ENCODE assay signal across 14 cellular contexts in genomic region chr20:11234181-11234969, GRCh38.
DNase-seq lines count a peak whose midpoint lies in the region; ATAC-seq, FAIRE-seq and TF ChIP-seq lines count a peak whose summit lies in the region.
"Had no signal": no experiment of that assay in that cellular context is flagged by ENCODE, and none has a peak within 500 bp of the region (broad histone marks: within the 10 kb centered on the region; RNA-seq: fewer than 3 reads in every experiment).

No MANE protein-coding gene starts in this region.

- no CpG with 5 or more reads among the region's 2 CpGs for WGBS in mesendoderm (ENCODE audit: extremely low coverage, insufficient coverage, low lambda C conversion rate)
- WGBS in trophoblast cell (ENCODE audit: extremely low coverage, insufficient coverage, insufficient read length), result no CpG with 5 or more reads among the region's 2 CpGs

- H3K79me2 ChIP-seq in mesendoderm (ENCODE audit: control insufficient read depth, insufficient read depth, low read length) (no peaks in the 10 kb centered on the region), trophoblast cell (ENCODE audit: control insufficient read depth, insufficient read depth, low read length, poor library complexity) (no peaks in the 10 kb centered on the region)

- H3K4me2 ChIP-seq in mesendoderm (ENCODE audit: low read length) (no peak overlapping the region), trophoblast cell (ENCODE audit: low read length) (no peak overlapping the region)
- H3K4me2 ChIP-seq: BLaER1 had no signal

- no peak for FAIRE-seq in RCC 7860 (lab: Jason Lieb, UNC)
- FAIRE-seq: H54 had no signal

- H3K23ac ChIP-seq in mesendoderm (ENCODE audit: low read length) (no peak overlapping the region), trophoblast cell (ENCODE audit: low read length) (no peak overlapping the region)

- H4K8ac ChIP-seq in mesendoderm (ENCODE audit: low read depth, low read length) (no peak overlapping the region), trophoblast cell (ENCODE audit: low read depth, low read length) (no peak overlapping the region)

- H3K18ac ChIP-seq in mesendoderm (ENCODE audit: low read length) (peak overlapping the region; percentile 62), trophoblast cell (ENCODE audit: low read length) (no peak overlapping the region)

- H3K79me1 ChIP-seq in mesendoderm (ENCODE audit: low read length) (no peaks in the 10 kb centered on the region), trophoblast cell (ENCODE audit: low read length) (no peaks in the 10 kb centered on the region)

- no peak overlapping the region for H4K5ac ChIP-seq in mesendoderm (ENCODE audit: low read length)

- peak overlapping the region; percentile 30 for H3K56ac ChIP-seq in mesendoderm (ENCODE audit: low read length)

- H3K4me1 ChIP-seq in RWPE2 (ENCODE audit: insufficient read depth, poor library complexity, severe bottlenecking) (peaks cover 18% of the 10 kb centered on the region), mesendoderm (ENCODE audit: control insufficient read depth, low read depth, low read length) (peaks cover 17% of the 10 kb centered on the region), trophoblast cell (ENCODE audit: control insufficient read depth in 1 of 2, insufficient read depth in 2 of 2, low read length in 2 of 2) (peaks cover 2 to 3% of the 10 kb centered on the region in 2 experiments)
- H3K4me1 ChIP-seq: BLaER1 had no signal

- DNase-seq in EH (ENCODE audit: low read depth) (peak; percentile 17), RWPE2 (ENCODE audit: low spot score) (no peak), mesendoderm (no peak), trophoblast cell (no peak), RCC 7860 (ENCODE audit: low spot score) (no peak), NCI-H1694 treated with DMSO at 0.1 percent for 48 hours (lab: John Stamatoyannopoulos, UW) (no peak), GF-D8 (lab: John Stamatoyannopoulos, UW) (no peak)
- DNase-seq: activated gamma-delta T cell treated with Interleukin-2 at 50 U/mL for 16 hours, KBM-7, T-helper 17 cell had no signal

- peak overlapping the region; percentile 0 for H2BK5ac ChIP-seq in mesendoderm (ENCODE audit: low read length)
- no peak overlapping the region for H2BK5ac ChIP-seq in trophoblast cell (ENCODE audit: low read depth, low read length, poor library complexity)

- H3K14ac ChIP-seq in trophoblast cell (ENCODE audit: low read length), result no peak overlapping the region

- no peak for TF ChIP-seq CTCF in RWPE2 (IDR thresholded peaks at IDR 0.05; ENCODE audit: poor library complexity, severe bottlenecking)

- H2AFZ ChIP-seq in trophoblast cell (ENCODE audit: insufficient read depth, low read length, poor library complexity), result no peak overlapping the region

- H2AK5ac ChIP-seq in mesendoderm (ENCODE audit: low read length) (no peak overlapping the region), trophoblast cell (ENCODE audit: low read length) (no peak overlapping the region)

- H3K27ac ChIP-seq in RWPE2 (ENCODE audit: poor library complexity, severe bottlenecking) (peak overlapping the region; percentile 35), mesendoderm (ENCODE audit: low read depth, low read length) (no peak overlapping the region), trophoblast cell (ENCODE audit: low read depth, low read length) (no peak overlapping the region)
- H3K27ac ChIP-seq: BLaER1, neutrophil had no signal

- ATAC-seq in GM19468 (IDR thresholded peaks at IDR 0.05; ENCODE audit: extremely low read depth, unreplicated experiment) (peak; percentile 41), RWPE2 (ENCODE audit: low read depth) (no peak)
- ATAC-seq: T-helper 17 cell had no signal

- H2BK15ac ChIP-seq in mesendoderm (replicated peaks; ENCODE audit: low read depth), result peak overlapping the region; percentile 25

- no peaks in the 10 kb centered on the region for H3K27me3 ChIP-seq in RWPE2 (ENCODE audit: insufficient read depth, poor library complexity, severe bottlenecking)
- H3K27me3 ChIP-seq in mesendoderm (ENCODE audit: insufficient read depth, low read length, poor library complexity), result no peaks in the 10 kb centered on the region
- no peaks in the 10 kb centered on the region for H3K27me3 ChIP-seq in trophoblast cell (ENCODE audit: insufficient read depth, low read length)
- H3K27me3 ChIP-seq: BLaER1, neutrophil had no signal

- H3K9me3 ChIP-seq in RWPE2 (ENCODE audit: severe bottlenecking), result no peaks in the 10 kb centered on the region
- no peaks in the 10 kb centered on the region for H3K9me3 ChIP-seq in trophoblast cell (ENCODE audit: insufficient read depth, low read depth, low read length)
- H3K9me3 ChIP-seq: BLaER1, neutrophil had no signal

- H4K12ac ChIP-seq in trophoblast cell (ENCODE audit: low read depth, low read length), result no peak overlapping the region

- H4K91ac ChIP-seq in trophoblast cell (ENCODE audit: low read depth, low read length), result no peak overlapping the region

- H2BK12ac ChIP-seq in trophoblast cell (ENCODE audit: low read length), result no peak overlapping the region

- no peaks in the 10 kb centered on the region for H3K36me3 ChIP-seq in RWPE2 (ENCODE audit: low read depth)
- H3K36me3 ChIP-seq in mesendoderm (ENCODE audit: control insufficient read depth, insufficient read depth, low read length), result no peaks in the 10 kb centered on the region
- no peaks in the 10 kb centered on the region for H3K36me3 ChIP-seq in trophoblast cell (ENCODE audit: control insufficient read depth in 1 of 2, insufficient read depth in 2 of 2, low read length in 2 of 2)
- H3K36me3 ChIP-seq: BLaER1, neutrophil had no signal

- no peak overlapping the region for H3K4me3 ChIP-seq in RWPE2 (ENCODE audit: severe bottlenecking)
- H3K4me3 ChIP-seq in mesendoderm (ENCODE audit: low read length), result no peak overlapping the region
- no peak overlapping the region for H3K4me3 ChIP-seq in trophoblast cell (ENCODE audit: low read depth, low read length)
- H3K4me3 ChIP-seq: BLaER1 had no signal

- H3K4ac ChIP-seq in mesendoderm (ENCODE audit: low read depth, low read length), result no peak overlapping the region
- no peak overlapping the region for H3K4ac ChIP-seq in trophoblast cell (ENCODE audit: low read depth, low read length)

- H3K9ac ChIP-seq in mesendoderm (ENCODE audit: low read length) (no peak overlapping the region), trophoblast cell (ENCODE audit: low read length) (no peak overlapping the region)
- H3K9ac ChIP-seq: BLaER1 had no signal

- H2BK120ac ChIP-seq in mesendoderm (ENCODE audit: low read depth, low read length) (no peak overlapping the region), trophoblast cell (ENCODE audit: insufficient read depth, low read length, poor library complexity) (no peak overlapping the region)
